11 cellular contexts compared by ENCODE assay signal in the genomic region with DNA sequence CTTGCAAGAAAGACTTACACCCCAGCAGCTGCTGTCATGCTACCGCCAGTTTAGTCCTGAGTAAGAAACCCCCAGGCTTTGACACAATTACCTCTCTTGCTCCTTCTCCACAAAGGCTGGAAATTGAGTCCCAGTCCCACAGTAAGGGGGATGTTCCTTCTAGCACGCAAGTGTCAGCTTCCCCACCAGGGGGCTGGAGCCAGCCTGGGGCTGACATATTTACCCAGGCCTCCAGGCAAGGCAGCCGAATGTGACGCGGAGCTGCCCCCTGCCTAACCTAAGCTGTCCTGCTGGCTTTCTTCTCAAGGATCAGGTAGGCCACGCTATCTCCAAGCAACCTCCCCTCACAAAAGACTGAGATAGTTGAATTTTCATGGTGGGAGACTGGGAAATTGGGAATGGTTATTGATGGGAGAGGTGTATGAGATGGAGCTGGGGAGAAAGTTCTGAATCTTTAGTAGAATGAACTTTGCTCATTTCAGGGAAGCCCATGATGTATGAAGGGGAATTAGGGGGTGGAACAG. TPM values are rescaled to one million over a fixed set of nuclear protein-coding genes. Genes with fewer than 3 reads are reported as not detected.
A peak's percentile ranks its signal among the peaks of the same experiment; 100 is the strongest.
DNase-seq lines count a peak whose midpoint lies in the region; ATAC-seq and TF ChIP-seq lines count a peak whose summit lies in the region.
"Had no signal": no experiment of that assay in that cellular context is flagged by ENCODE, and none has a peak within 500 bp of the region (broad histone marks: within the 10 kb centered on the region; RNA-seq: fewer than 3 reads in every experiment).

No MANE protein-coding gene starts in this region.

- no peak overlapping the region for H3K9ac ChIP-seq in endodermal cell (ENCODE audit: extremely low read depth, low read length, poor library complexity, severe bottlenecking)

- H3K36me3 Mint-ChIP-seq in MCF 10A (ENCODE audit: insufficient read depth, unreplicated experiment) (no peaks in the 10 kb centered on the region), endodermal cell (ENCODE audit: low read depth) (no peaks in the 10 kb centered on the region), type B pancreatic cell (no peaks in the 10 kb centered on the region)
- H3K36me3 Mint-ChIP-seq: CD8-positive, alpha-beta memory T cell had no signal

- H3K4me3 Mint-ChIP-seq in MCF 10A (ENCODE audit: unreplicated experiment), result no peak overlapping the region
- no peak overlapping the region for H3K4me3 Mint-ChIP-seq in endodermal cell
- no peak overlapping the region for H3K4me3 Mint-ChIP-seq in type B pancreatic cell
- H3K4me3 Mint-ChIP-seq: CD8-positive, alpha-beta memory T cell; stimulated activated naive CD8-positive, alpha-beta T cell treated with anti-CD3 and anti-CD28 coated beads, Interleukin-15, Interleukin-2, amounts not matched to agents 100 ng/mL and 50 ng/mL, for 24 hours had no signal

- ATAC-seq in GM21515 (IDR thresholded peaks at IDR 0.05; ENCODE audit: unreplicated experiment), result no peak

- CTCF ChIA-PET in MCF 10A (lab: Yijun Ruan, JAX) (interaction anchor here (0.7 to 8.2 kb wide), 3 partner anchors 9 to 126 kb away, joined by 3 to 75 read pairs (median 4); no protein-coding TSS in a partner anchor), GM10248 (lab: Yijun Ruan, JAX) (interaction anchor here (0.7 to 1.0 kb wide), 2 partner anchors 9 to 10 kb away, joined by 3 to 5 read pairs; no protein-coding TSS in a partner anchor)

- BruUV-seq in MCF 10A (replicated peaks; lab: Mats Ljungman, UMichigan), result no TSS peak

- no peak overlapping the region for H3K27ac Mint-ChIP-seq in MCF 10A (ENCODE audit: low read depth, unreplicated experiment)
- peak overlapping the region; percentile 90 for H3K27ac Mint-ChIP-seq in endodermal cell
- H3K27ac Mint-ChIP-seq in type B pancreatic cell, result no peak overlapping the region
- H3K27ac Mint-ChIP-seq: stimulated activated naive CD8-positive, alpha-beta T cell treated with anti-CD3 and anti-CD28 coated beads, Interleukin-15, Interleukin-2, amounts not matched to agents 100 ng/mL and 50 ng/mL, for 24 hours had no signal

- H3K27me3 Mint-ChIP-seq in MCF 10A (ENCODE audit: insufficient read depth, unreplicated experiment) (no peaks in the 10 kb centered on the region), endodermal cell (ENCODE audit: insufficient read depth) (no peaks in the 10 kb centered on the region), type B pancreatic cell (peaks cover 23% of the 10 kb centered on the region)

- H3K9me3 Mint-ChIP-seq in MCF 10A (ENCODE audit: unreplicated experiment) (no peaks in the 10 kb centered on the region), endodermal cell (no peaks in the 10 kb centered on the region), type B pancreatic cell (no peaks in the 10 kb centered on the region)
- H3K9me3 Mint-ChIP-seq: stimulated activated naive CD8-positive, alpha-beta T cell treated with anti-CD3 and anti-CD28 coated beads, Interleukin-15, Interleukin-2, amounts not matched to agents 100 ng/mL and 50 ng/mL, for 24 hours had no signal

- 33 to 44% methylated on average over 2 to 6 of the region's 6 CpGs for WGBS in endodermal cell (ENCODE audit: insufficient coverage in 1 of 2, insufficient read length in 1 of 2), 2 experiments

- H3K27ac ChIP-seq in breast epithelium, result no peak overlapping the region
- no peak overlapping the region for H3K27ac ChIP-seq in endodermal cell (ENCODE audit: low read depth, low read length)

- no peaks in the 10 kb centered on the region for H3K36me3 ChIP-seq in breast epithelium
- H3K36me3 ChIP-seq in endodermal cell (ENCODE audit: control insufficient read depth, insufficient read depth, low read length), result no peaks in the 10 kb centered on the region

- TF ChIP-seq CTCF in MCF 10A (IDR thresholded peaks at IDR 0.05; ENCODE audit: unreplicated experiment) (peak; percentile 17), breast epithelium (IDR thresholded peaks at IDR 0.05) (no peak), endodermal cell (conservative IDR thresholded peaks at IDR 0.05) (peak; percentile 92), type B pancreatic cell (conservative IDR thresholded peaks at IDR 0.05) (peak; percentile 65), GM10248 (IDR thresholded peaks at IDR 0.05; ENCODE audit: control extremely low read depth, extremely low read depth, low read depth, missing control alignments) (no peak)

- POLR2A ChIA-PET in MCF 10A (lab: Yijun Ruan, JAX) (no interaction called here), GM10248 (lab: Yijun Ruan, JAX) (no interaction called here)

- DNase-seq in MCF 10A (ENCODE audit: unreplicated experiment), result no peak
- DNase-seq in breast epithelium (ENCODE audit: low spot score in 2 of 2), result no peak
- DNase-seq in NCI-H2171 (lab: John Stamatoyannopoulos, UW), result peak; percentile 8
- DNase-seq in endodermal cell, result peak; percentile 95
- DNase-seq in type B pancreatic cell (ENCODE audit: extremely low spot score, unreplicated experiment), result no peak
- DNase-seq in GM10248 (ENCODE audit: extremely low spot score), result no peak
- DNase-seq in cerebellar nuclear complex (lab: John Stamatoyannopoulos, UW), result no peak
- DNase-seq: CD8-positive, alpha-beta memory T cell; Kasumi-1 had no signal

- H3K4me3 ChIP-seq in breast epithelium (no peak overlapping the region), endodermal cell (ENCODE audit: low read length) (no peak overlapping the region)

- H3K4me1 ChIP-seq in breast epithelium (no peaks in the 10 kb centered on the region), endodermal cell (ENCODE audit: control insufficient read depth, insufficient read depth, low read length) (peaks cover 7% of the 10 kb centered on the region)

- intact Hi-C loops in MCF 10A (cut with micrococcal nuclease), result no loop called here
- intact Hi-C loops in breast epithelium (cut with DNase I; ENCODE audit: low total_unique reads), result no loop called here

- no peak for TF ChIP-seq POLR2A in breast epithelium (IDR thresholded peaks at IDR 0.05)

- H3K9me3 ChIP-seq in breast epithelium (no peaks in the 10 kb centered on the region), endodermal cell (ENCODE audit: control insufficient read depth, low read length) (no peaks in the 10 kb centered on the region)

- no peaks in the 10 kb centered on the region for H3K27me3 ChIP-seq in breast epithelium
- H3K27me3 ChIP-seq in endodermal cell (ENCODE audit: control insufficient read depth, insufficient read depth, low read length, poor library complexity, severe bottlenecking), result no peaks in the 10 kb centered on the region

- no peaks in the 10 kb centered on the region for H3K4me1 Mint-ChIP-seq in MCF 10A (ENCODE audit: insufficient read depth, unreplicated experiment)
- H3K4me1 Mint-ChIP-seq in endodermal cell, result peaks cover 42% of the 10 kb centered on the region
- H3K4me1 Mint-ChIP-seq in type B pancreatic cell (ENCODE audit: unreplicated experiment), result peaks cover 22% of the 10 kb centered on the region
- H3K4me1 Mint-ChIP-seq: CD8-positive, alpha-beta memory T cell had no signal

RNA-seq across cellular contexts. Expression of a gene that starts 19.2 kb away (rescaled TPM):
- total RNA-seq in MCF 10A (2022) (0.40 TPM in 1 of 2 replicates, not detected in the other), breast epithelium (1 to 10 TPM; 1.6 to 6.9 (median 2.0) TPM), endodermal cell (10 to 100 TPM; 71.2 to 72.2 TPM), type B pancreatic cell (ENCODE audit: low replicate concordance) (2.5 and 10.2 TPM in 2 replicates)
- polyA plus RNA-seq in endodermal cell (2013, experiment 1 of 2), result 5.0 TPM
- 3.2 TPM for polyA plus RNA-seq in endodermal cell (2013, experiment 2 of 2)
- total RNA-seq: CD8-positive, alpha-beta memory T cell had no signal
- polyA plus RNA-seq: CD8-positive, alpha-beta memory T cell had no signal

Comparison
In these comparisons a context has a peak if more than half of its experiments do, and no peak if none do; other contexts are left out.
1. CTCF ChIP-seq: peak in MCF 10A (single experiment), endodermal cell (single experiment) and type B pancreatic cell (single experiment); none in breast epithelium (0 of 3) and GM10248 (single experiment).
2. DNase-seq: peak in NCI-H2171 (single experiment) and endodermal cell (single experiment); none in MCF 10A (single experiment), breast epithelium (0 of 2), type B pancreatic cell (single experiment), GM10248 (single experiment) and cerebellar nuclear complex (0 of 2).